In the genomic region with DNA sequence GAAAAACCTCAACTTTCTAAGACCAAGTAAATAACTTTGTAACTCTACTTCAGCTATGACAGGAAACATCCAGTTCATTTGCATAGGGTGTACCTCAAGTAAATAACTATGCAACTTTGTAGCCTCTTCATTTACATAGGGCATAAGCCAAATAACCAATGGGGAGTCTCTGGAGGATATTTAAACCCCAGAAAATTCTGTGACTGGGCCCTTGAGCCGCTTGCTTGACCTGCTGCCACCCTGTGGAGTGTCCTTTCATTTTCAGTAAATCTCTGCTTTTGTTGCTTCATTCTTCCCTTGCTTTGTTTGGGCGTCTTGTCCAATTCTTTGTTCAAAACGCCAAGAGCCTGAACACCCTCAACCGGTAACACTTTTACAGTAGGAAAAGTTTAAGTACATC, we compare ENCODE assay signal across 28 cellular contexts.
A peak's percentile ranks its signal among the peaks of the same experiment; 100 is the strongest.
DNase-seq lines count a peak whose midpoint lies in the region; ATAC-seq and TF ChIP-seq lines count a peak whose summit lies in the region.
"Had no signal": no experiment of that assay in that cellular context is flagged by ENCODE, and none has a peak within 500 bp of the region (broad histone marks: within the 10 kb centered on the region; RNA-seq: fewer than 3 reads in every experiment).

No MANE protein-coding gene starts in this region.

- H3K4me1 Mint-ChIP-seq in WTC11 (peaks cover 5% of the 10 kb centered on the region; the same call in 1 of the 2 replicates), type B pancreatic cell (ENCODE audit: unreplicated experiment) (no peaks in the 10 kb centered on the region)
- H3K4me1 Mint-ChIP-seq: activated naive CD8-positive, alpha-beta T cell treated with anti-CD3 and anti-CD28 coated beads for 36 hours; immature natural killer cell; stimulated activated naive B cell treated with anti-CD40 and anti-IgM and Interleukin-4, amounts not matched to agents 10 μg/mL and 1 μg/mL and 100 μg/mL, for 72 hours had no signal

- POLR2A ChIA-PET in WTC11 (lab: Charles Lee), result no interaction called here

- H3K27me3 Mint-ChIP-seq in WTC11 (ENCODE audit: low read depth), result no peaks in the 10 kb centered on the region
- H3K27me3 Mint-ChIP-seq in type B pancreatic cell, result no peaks in the 10 kb centered on the region
- H3K27me3 Mint-ChIP-seq: activated naive CD8-positive, alpha-beta T cell treated with anti-CD3 and anti-CD28 coated beads for 36 hours; natural killer cell treated with Interleukin-12 subunit alpha and Interleukin-12 subunit beta and Interleukin-15 and Interleukin-18, amount 100 ng/mL, for 72 hours; stimulated activated naive B cell treated with anti-CD40 and anti-IgM and Interleukin-4, amounts not matched to agents 10 μg/mL and 1 μg/mL and 100 μg/mL, for 72 hours had no signal

- TF ChIP-seq CTCF in WTC11 (IDR thresholded peaks at IDR 0.05), result no peak
- no peak for TF ChIP-seq CTCF in fibroblast of mammary gland (conservative IDR thresholded peaks at IDR 0.05; ENCODE audit: control insufficient read depth, insufficient read depth, low read depth, low read length)
- peak; percentile 24 for TF ChIP-seq CTCF in type B pancreatic cell (conservative IDR thresholded peaks at IDR 0.05)

- ATAC-seq in HG03432 (IDR thresholded peaks at IDR 0.05; ENCODE audit: unreplicated experiment), result peak; percentile 56
- ATAC-seq in WTC11, result peak; percentile 60
- ATAC-seq: activated CD8-positive, alpha-beta T cell treated with anti-CD3 and anti-CD28 coated beads, Interleukin-2, amount 10 ng/mL, durations not matched to agents 7 days and 5 days; left colon; natural killer cell treated with Interleukin-12 subunit alpha and Interleukin-12 subunit beta and Interleukin-15 and Interleukin-18, amount 100 ng/mL, for 72 hours; stimulated activated naive B cell treated with anti-CD40 and anti-IgM and Interleukin-4, amounts not matched to agents 10 μg/mL and 1 μg/mL and 100 μg/mL, for 72 hours; upper lobe of right lung had no signal

- H3K27ac Mint-ChIP-seq in WTC11 (no peak overlapping the region), type B pancreatic cell (no peak overlapping the region)
- H3K27ac Mint-ChIP-seq: activated CD8-positive, alpha-beta T cell treated with anti-CD3 and anti-CD28 coated beads, Interleukin-2, amount 10 ng/mL, durations not matched to agents 7 days and 5 days; activated naive CD8-positive, alpha-beta T cell treated with anti-CD3 and anti-CD28 coated beads for 36 hours; immature natural killer cell; natural killer cell treated with Interleukin-12 subunit alpha and Interleukin-12 subunit beta and Interleukin-15 and Interleukin-18, amount 100 ng/mL, for 72 hours; stimulated activated naive B cell treated with anti-CD40 and anti-IgM and Interleukin-4, amounts not matched to agents 10 μg/mL and 1 μg/mL and 100 μg/mL, for 72 hours had no signal

- H3K9me3 Mint-ChIP-seq in WTC11 (no peaks in the 10 kb centered on the region), type B pancreatic cell (no peaks in the 10 kb centered on the region)
- H3K9me3 Mint-ChIP-seq: stimulated activated naive B cell treated with anti-CD40 and anti-IgM and Interleukin-4, amounts not matched to agents 10 μg/mL and 1 μg/mL and 100 μg/mL, for 72 hours had no signal

- H3K36me3 Mint-ChIP-seq in WTC11 (no peaks in the 10 kb centered on the region), type B pancreatic cell (no peaks in the 10 kb centered on the region)
- H3K36me3 Mint-ChIP-seq: immature natural killer cell; natural killer cell treated with Interleukin-12 subunit alpha and Interleukin-12 subunit beta and Interleukin-15 and Interleukin-18, amount 100 ng/mL, for 72 hours; stimulated activated naive B cell treated with anti-CD40 and anti-IgM and Interleukin-4, amounts not matched to agents 10 μg/mL and 1 μg/mL and 100 μg/mL, for 72 hours had no signal

- peak; percentile 11 for DNase-seq in WTC11 (ENCODE audit: low spot score)
- DNase-seq in fibroblast of mammary gland (ENCODE audit: low read depth), result peak; percentile 1
- no peak for DNase-seq in type B pancreatic cell (ENCODE audit: extremely low spot score, unreplicated experiment)
- DNase-seq in GDM1 (lab: John Stamatoyannopoulos, UW), result no peak
- no peak for DNase-seq in superior temporal gyrus (ENCODE audit: extremely low spot score)
- DNase-seq in activated naive CD4-positive, alpha-beta T cell treated with anti-CD3 and anti-CD28 coated beads, Interleukin-2, amount 50 U/mL, for 16 hours, result no peak
- DNase-seq: activated CD8-positive, alpha-beta T cell treated with anti-CD3 and anti-CD28 coated beads, Interleukin-2, amount 10 ng/mL, durations not matched to agents 7 days and 5 days; activated naive CD8-positive, alpha-beta T cell treated with anti-CD3 and anti-CD28 coated beads for 36 hours; aorta; caudate nucleus; dermis blood vessel endothelial cell; DMS153; esophagus squamous epithelium; immature natural killer cell; left colon; NCI-H1048; NCI-H1694; NCI-H446 treated with DMSO at 0.1 percent for 48 hours; NCI-H82; ovary; stimulated activated naive B cell treated with anti-CD40 and anti-IgM and Interleukin-4, amounts not matched to agents 10 μg/mL and 1 μg/mL and 100 μg/mL, for 72 hours; upper lobe of right lung had no signal

- CTCF ChIA-PET in WTC11 (lab: Charles Lee), result no interaction called here

- H3K4me3 Mint-ChIP-seq in WTC11 (no peak overlapping the region), type B pancreatic cell (no peak overlapping the region)
- H3K4me3 Mint-ChIP-seq: activated CD8-positive, alpha-beta T cell treated with anti-CD3 and anti-CD28 coated beads, Interleukin-2, amount 10 ng/mL, durations not matched to agents 7 days and 5 days; activated naive CD8-positive, alpha-beta T cell treated with anti-CD3 and anti-CD28 coated beads for 36 hours; immature natural killer cell; natural killer cell treated with Interleukin-12 subunit alpha and Interleukin-12 subunit beta and Interleukin-15 and Interleukin-18, amount 100 ng/mL, for 72 hours; stimulated activated naive B cell treated with anti-CD40 and anti-IgM and Interleukin-4, amounts not matched to agents 10 μg/mL and 1 μg/mL and 100 μg/mL, for 72 hours had no signal

- H3K4me3 ChIP-seq in fibroblast of mammary gland (ENCODE audit: control insufficient read depth, low read depth, low read length), result no peak overlapping the region
- H3K4me3 ChIP-seq: BLaER1, esophagus squamous epithelium, hepatocyte, ovary, skin epidermis, suprapubic skin, upper lobe of right lung had no signal

TF ChIP-seq in WTC11, 78 proteins besides CTCF, POLR2A, EP300 and RAD21 (continues in another document):
- no peak for TF ChIP-seq PRRX2 (CRISPR knock-in tag; IDR thresholded peaks at IDR 0.05)
- TF ChIP-seq, protein P1, sequence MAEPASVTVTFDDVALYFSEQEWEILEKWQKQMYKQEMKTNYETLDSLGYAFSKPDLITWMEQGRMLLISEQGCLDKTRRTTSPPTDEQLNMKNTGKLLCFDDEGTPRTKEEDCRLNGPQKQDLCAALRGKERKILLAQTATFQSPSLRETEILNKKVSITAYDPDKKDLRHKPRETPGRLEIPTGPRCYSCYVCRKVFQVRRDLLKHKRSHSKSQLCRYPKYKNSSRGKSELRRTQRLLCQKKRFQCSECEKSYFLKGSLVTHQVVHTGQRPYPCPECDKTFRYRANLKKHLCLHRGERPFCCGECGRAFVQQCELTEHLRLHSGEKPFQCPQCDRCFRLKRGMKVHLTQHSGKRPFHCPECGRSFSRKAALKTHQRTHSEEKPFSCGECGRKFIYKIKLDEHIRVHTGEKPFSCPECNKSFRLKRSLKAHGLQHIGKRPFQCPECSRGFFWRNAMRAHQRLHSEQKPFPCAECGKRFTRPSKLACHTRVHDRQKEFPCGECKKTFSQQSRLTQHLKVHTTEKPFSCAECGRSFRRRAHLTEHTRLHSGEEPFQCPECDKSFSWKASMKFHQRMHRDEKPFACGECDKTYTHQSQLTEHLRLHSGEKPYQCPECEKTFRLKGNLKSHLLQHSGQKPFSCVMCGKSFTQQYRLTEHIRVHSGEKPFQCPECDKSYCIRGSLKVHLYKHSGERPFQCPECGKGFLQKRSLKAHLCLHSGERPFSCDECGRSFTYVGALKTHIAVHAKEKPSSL (CRISPR knock-in tag; conservative IDR thresholded peaks at IDR 0.05), result no peak
- TF ChIP-seq ZNF138 (CRISPR knock-in tag; conservative IDR thresholded peaks at IDR 0.05), result no peak
- TF ChIP-seq ELF4 (CRISPR knock-in tag; IDR thresholded peaks at IDR 0.05; ENCODE audit: low read depth), result no peak
- no peak for TF ChIP-seq TEAD1 (CRISPR knock-in tag; IDR thresholded peaks at IDR 0.05)
- TF ChIP-seq JUN (CRISPR knock-in tag; IDR thresholded peaks at IDR 0.05), result no peak
- TF ChIP-seq HMGA2 (CRISPR knock-in tag; IDR thresholded peaks at IDR 0.05), result no peak
- TF ChIP-seq, protein P2, sequence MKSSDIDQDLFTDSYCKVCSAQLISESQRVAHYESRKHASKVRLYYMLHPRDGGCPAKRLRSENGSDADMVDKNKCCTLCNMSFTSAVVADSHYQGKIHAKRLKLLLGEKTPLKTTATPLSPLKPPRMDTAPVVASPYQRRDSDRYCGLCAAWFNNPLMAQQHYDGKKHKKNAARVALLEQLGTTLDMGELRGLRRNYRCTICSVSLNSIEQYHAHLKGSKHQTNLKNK (CRISPR knock-in tag; IDR thresholded peaks at IDR 0.05), result no peak
- TF ChIP-seq RELA (CRISPR knock-in tag; IDR thresholded peaks at IDR 0.05; ENCODE audit: borderline replicate concordance), result no peak
- TF ChIP-seq, protein P3, sequence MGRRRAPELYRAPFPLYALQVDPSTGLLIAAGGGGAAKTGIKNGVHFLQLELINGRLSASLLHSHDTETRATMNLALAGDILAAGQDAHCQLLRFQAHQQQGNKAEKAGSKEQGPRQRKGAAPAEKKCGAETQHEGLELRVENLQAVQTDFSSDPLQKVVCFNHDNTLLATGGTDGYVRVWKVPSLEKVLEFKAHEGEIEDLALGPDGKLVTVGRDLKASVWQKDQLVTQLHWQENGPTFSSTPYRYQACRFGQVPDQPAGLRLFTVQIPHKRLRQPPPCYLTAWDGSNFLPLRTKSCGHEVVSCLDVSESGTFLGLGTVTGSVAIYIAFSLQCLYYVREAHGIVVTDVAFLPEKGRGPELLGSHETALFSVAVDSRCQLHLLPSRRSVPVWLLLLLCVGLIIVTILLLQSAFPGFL (CRISPR knock-in tag; IDR thresholded peaks at IDR 0.05; ENCODE audit: borderline replicate concordance), result no peak
- no peak for TF ChIP-seq ZBTB21 (CRISPR knock-in tag; IDR thresholded peaks at IDR 0.05; ENCODE audit: borderline replicate concordance)

Comparison
In these comparisons a context has a peak if more than half of its experiments do, and no peak if none do; other contexts are left out.
1. DNase-seq: peak in WTC11 (single experiment) and fibroblast of mammary gland (single experiment); none in type B pancreatic cell (single experiment), GDM1 (single experiment), superior temporal gyrus (single experiment) and activated naive CD4-positive, alpha-beta T cell treated with anti-CD3 and anti-CD28 coated beads, Interleukin-2, amount 50 U/mL, for 16 hours (single experiment).